Comparison of ENCODE assay signal across 11 cellular contexts in the genomic region with DNA sequence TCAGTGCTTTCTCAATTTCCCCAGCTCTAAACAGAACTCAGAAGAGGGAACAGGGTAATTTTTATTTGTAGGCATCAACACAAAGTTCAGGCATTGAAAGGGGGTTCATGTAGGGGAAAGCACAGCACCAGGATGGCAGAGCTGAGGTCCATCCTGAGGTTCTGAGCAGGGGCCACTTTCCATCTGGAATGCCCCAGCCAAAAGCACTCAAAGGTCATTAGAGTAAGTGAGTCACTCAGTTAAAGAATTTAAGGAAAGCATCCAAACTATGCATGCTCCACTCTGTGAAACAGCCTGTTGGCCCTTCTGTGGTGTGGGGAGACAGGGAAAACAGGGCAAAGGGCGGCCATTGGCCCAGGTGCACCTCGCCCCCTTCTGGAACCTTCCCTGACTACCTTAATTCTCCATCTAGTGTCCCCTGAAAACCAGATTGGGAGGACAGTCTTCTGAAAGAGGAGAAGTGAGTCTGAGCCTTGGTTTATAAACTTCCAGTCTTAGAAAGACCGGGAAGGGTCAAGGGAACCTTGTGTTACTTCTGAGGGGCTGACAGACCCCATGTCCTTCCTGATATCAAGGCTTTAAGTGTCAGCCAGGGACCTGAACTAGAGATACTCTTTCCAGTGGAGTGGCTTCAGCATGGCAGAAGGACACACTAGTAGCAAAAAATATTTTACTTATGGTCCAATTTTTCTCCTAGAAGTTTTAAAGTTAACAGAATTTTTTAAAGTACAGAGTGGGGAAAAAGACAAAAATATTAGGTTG.
DNase-seq lines count a peak whose midpoint lies in the region; ATAC-seq and TF ChIP-seq lines count a peak whose summit lies in the region.
"Had no signal": no experiment of that assay in that cellular context is flagged by ENCODE, and none has a peak within 500 bp of the region (broad histone marks: within the 10 kb centered on the region; RNA-seq: fewer than 3 reads in every experiment).

No MANE protein-coding gene starts in this region.

- H3K9me3 ChIP-seq in PC-9 (ENCODE audit: insufficient read depth, low read depth) (no peaks in the 10 kb centered on the region; the same call in 1 of the 2 replicates), fibroblast of lung (ENCODE audit: control insufficient read depth, insufficient read depth, low read depth, low read length) (no peaks in the 10 kb centered on the region)

- H3K9me2 ChIP-seq in PC-9 (ENCODE audit: insufficient read depth): no peaks in the 10 kb centered on the region

- H3F3A ChIP-seq in PC-9 (ENCODE audit: insufficient read depth, low read depth): peaks cover 18% of the 10 kb centered on the region

- no TSS peak for BruUV-seq in PC-9 (replicated peaks; lab: Mats Ljungman, UMichigan)

- peak; percentile 69 for DNase-seq in COLO829 (ENCODE audit: low spot score)
- DNase-seq in PC-9: peak; percentile 66 to 87
- DNase-seq in fibroblast of lung (ENCODE audit: low read depth in 2 of 2): peak; percentile 95 to 96
- DNase-seq in myocyte (ENCODE audit: low read depth): peak; percentile 94
- no peak for DNase-seq in ureter (ENCODE audit: low spot score)
- no peak for DNase-seq in NCI-H774 (lab: John Stamatoyannopoulos, UW)
- DNase-seq in D341Med (ENCODE audit: low spot score): no peak
- DNase-seq: effector CD8-positive, alpha-beta T cell; stimulated activated naive CD4-positive, alpha-beta T cell had no signal

- CTCF ChIA-PET in PC-9 (lab: Charles Lee): no interaction called here

- H3K9ac ChIP-seq in fibroblast of lung (ENCODE audit: insufficient read depth, low read length): peak overlapping the region; percentile 28
- H3K9ac ChIP-seq: parathyroid adenoma had no signal

- H3K27me3 ChIP-seq in PC-9 (ENCODE audit: insufficient read depth, low read depth) (no peaks in the 10 kb centered on the region), fibroblast of lung (ENCODE audit: control insufficient read depth, insufficient read depth, low read length) (no peaks in the 10 kb centered on the region)

- no peaks in the 10 kb centered on the region for H3K79me2 ChIP-seq in PC-9 (ENCODE audit: low read depth)
- H3K79me2 ChIP-seq in fibroblast of lung (ENCODE audit: control insufficient read depth, insufficient read depth, low read length): peaks cover 2% of the 10 kb centered on the region
- H3K79me2 ChIP-seq: parathyroid adenoma had no signal

- H3K4me2 ChIP-seq in PC-9 (peak overlapping the region; percentile 65), fibroblast of lung (ENCODE audit: extremely low read depth, insufficient read depth, low read length) (peak overlapping the region; percentile 17)

- ATAC-seq in GM18498 (IDR thresholded peaks at IDR 0.05; ENCODE audit: unreplicated experiment): no peak

- intact Hi-C loops in PC-9 (cut with micrococcal nuclease; ENCODE audit: unreplicated experiment): loop anchor here (2.0 to 5.0 kb wide), 2 partner anchors 68 to 511 kb away; no protein-coding TSS in a partner anchor

- H3K4me3 ChIP-seq in PC-9 (no peak overlapping the region), fibroblast of lung (replicated peaks in 1 of 4; ENCODE audit: control extremely low read depth in 1 of 4, insufficient read depth in 1 of 4, low read depth in 3 of 4, low read length in 4 of 4) (no peak overlapping the region)

- H3K36me3 ChIP-seq in PC-9 (ENCODE audit: low read depth) (no peaks in the 10 kb centered on the region), fibroblast of lung (ENCODE audit: control insufficient read depth, insufficient read depth, low read length) (peaks cover 11% of the 10 kb centered on the region)

- no peak; the same call in 1 of the 2 replicates for TF ChIP-seq CTCF in PC-9 (conservative IDR thresholded peaks at IDR 0.05)
- TF ChIP-seq CTCF in fibroblast of lung (conservative IDR thresholded peaks at IDR 0.05 in 1 of 2, IDR thresholded peaks at IDR 0.05 in 1 of 2; ENCODE audit: low read depth in 1 of 2, low read length in 2 of 2): peak in 1 of 2 donors; percentile 13

- H3K4me1 ChIP-seq in PC-9 (replicated peaks; ENCODE audit: insufficient read depth) (peaks cover 30% of the 10 kb centered on the region), fibroblast of lung (ENCODE audit: control insufficient read depth, extremely low read depth, insufficient read depth, low read length) (peaks cover 30% of the 10 kb centered on the region)
- H3K4me1 ChIP-seq: parathyroid adenoma had no signal

- POLR2A ChIA-PET in PC-9 (lab: Charles Lee; ENCODE audit: unreplicated experiment): no interaction called here

- H2AFZ ChIP-seq in PC-9 (peak overlapping the region; percentile 49; the same call in 1 of the 2 replicates), fibroblast of lung (ENCODE audit: low read length) (no peak overlapping the region)
- H2AFZ ChIP-seq: parathyroid adenoma had no signal

- H4K20me1 ChIP-seq in PC-9 (ENCODE audit: insufficient read depth): no peaks in the 10 kb centered on the region
- no peaks in the 10 kb centered on the region for H4K20me1 ChIP-seq in fibroblast of lung (ENCODE audit: control insufficient read depth, extremely low read depth, insufficient read depth, low read length)

- H3K27ac ChIP-seq in PC-9 (peak overlapping the region; percentile 81), fibroblast of lung (ENCODE audit: insufficient read depth, low read length) (peak overlapping the region; percentile 94)
- H3K27ac ChIP-seq: parathyroid adenoma had no signal

Comparison
In these comparisons a context has a peak if more than half of its experiments do, and no peak if none do; other contexts are left out.
1. DNase-seq: peak in COLO829 (single experiment), PC-9 (2 of 2), fibroblast of lung (2 of 2) and myocyte (single experiment); none in ureter (single experiment), NCI-H774 (single experiment) and D341Med (single experiment).